In genomic region chr14:95885278-95885677, GRCh38 we compare ENCODE assay signal across 1 cellular context.
TF ChIP-seq lines count a peak whose summit lies in the region.

No MANE protein-coding gene starts in this region.

TF ChIP-seq in WTC11, 78 proteins besides CTCF, POLR2A, EP300 and RAD21 (continued from another document):
- TF ChIP-seq, protein P1, sequence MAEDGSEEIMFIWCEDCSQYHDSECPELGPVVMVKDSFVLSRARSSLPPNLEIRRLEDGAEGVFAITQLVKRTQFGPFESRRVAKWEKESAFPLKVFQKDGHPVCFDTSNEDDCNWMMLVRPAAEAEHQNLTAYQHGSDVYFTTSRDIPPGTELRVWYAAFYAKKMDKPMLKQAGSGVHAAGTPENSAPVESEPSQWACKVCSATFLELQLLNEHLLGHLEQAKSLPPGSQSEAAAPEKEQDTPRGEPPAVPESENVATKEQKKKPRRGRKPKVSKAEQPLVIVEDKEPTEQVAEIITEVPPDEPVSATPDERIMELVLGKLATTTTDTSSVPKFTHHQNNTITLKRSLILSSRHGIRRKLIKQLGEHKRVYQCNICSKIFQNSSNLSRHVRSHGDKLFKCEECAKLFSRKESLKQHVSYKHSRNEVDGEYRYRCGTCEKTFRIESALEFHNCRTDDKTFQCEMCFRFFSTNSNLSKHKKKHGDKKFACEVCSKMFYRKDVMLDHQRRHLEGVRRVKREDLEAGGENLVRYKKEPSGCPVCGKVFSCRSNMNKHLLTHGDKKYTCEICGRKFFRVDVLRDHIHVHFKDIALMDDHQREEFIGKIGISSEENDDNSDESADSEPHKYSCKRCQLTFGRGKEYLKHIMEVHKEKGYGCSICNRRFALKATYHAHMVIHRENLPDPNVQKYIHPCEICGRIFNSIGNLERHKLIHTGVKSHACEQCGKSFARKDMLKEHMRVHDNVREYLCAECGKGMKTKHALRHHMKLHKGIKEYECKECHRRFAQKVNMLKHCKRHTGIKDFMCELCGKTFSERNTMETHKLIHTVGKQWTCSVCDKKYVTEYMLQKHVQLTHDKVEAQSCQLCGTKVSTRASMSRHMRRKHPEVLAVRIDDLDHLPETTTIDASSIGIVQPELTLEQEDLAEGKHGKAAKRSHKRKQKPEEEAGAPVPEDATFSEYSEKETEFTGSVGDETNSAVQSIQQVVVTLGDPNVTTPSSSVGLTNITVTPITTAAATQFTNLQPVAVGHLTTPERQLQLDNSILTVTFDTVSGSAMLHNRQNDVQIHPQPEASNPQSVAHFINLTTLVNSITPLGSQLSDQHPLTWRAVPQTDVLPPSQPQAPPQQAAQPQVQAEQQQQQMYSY (CRISPR knock-in tag; IDR thresholded peaks at IDR 0.05): no peak
- TF ChIP-seq ZNF396 (CRISPR knock-in tag; IDR thresholded peaks at IDR 0.05; ENCODE audit: borderline replicate concordance) (no peak), OVOL2 (CRISPR knock-in tag; IDR thresholded peaks at IDR 0.05; ENCODE audit: borderline replicate concordance) (no peak), CREB1 (CRISPR knock-in tag; IDR thresholded peaks at IDR 0.05) (no peak)
